ENCODE assay signal across 22 cellular contexts in the genomic region with DNA sequence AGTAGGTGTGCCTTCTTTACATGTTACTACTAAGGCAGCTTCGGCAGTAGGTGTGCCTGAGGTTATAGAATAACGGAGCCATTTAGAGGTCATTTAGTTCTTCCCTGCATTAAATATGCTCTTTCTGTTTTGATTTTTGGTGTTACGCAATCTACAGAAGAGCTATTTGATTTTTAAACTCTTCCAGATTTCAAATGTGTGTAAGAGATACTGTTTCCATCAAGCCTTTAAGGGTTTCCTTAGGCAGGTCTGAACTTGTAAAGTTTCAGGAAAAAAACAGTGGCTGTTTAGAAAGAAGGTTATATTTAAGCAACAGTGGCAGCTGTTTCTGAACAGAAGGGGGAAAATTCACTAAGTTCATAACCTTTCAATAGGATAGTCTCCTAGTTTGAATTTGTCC. TPM values are rescaled to one million over a fixed set of nuclear protein-coding genes. Genes with fewer than 3 reads are reported as not detected.
DNase-seq lines count a peak whose midpoint lies in the region; ATAC-seq, FAIRE-seq and TF ChIP-seq lines count a peak whose summit lies in the region.
"Had no signal": no experiment of that assay in that cellular context is flagged by ENCODE, and none has a peak within 500 bp of the region (broad histone marks: within the 10 kb centered on the region; RNA-seq: fewer than 3 reads in every experiment).

No MANE protein-coding gene starts in this region.

- H3K9me3 ChIP-seq in breast epithelium (no peaks in the 10 kb centered on the region), transverse colon (no peaks in the 10 kb centered on the region), kidney (ENCODE audit: control insufficient read depth in 1 of 2, low read length in 2 of 2) (no peaks in the 10 kb centered on the region), H9 (ENCODE audit: control insufficient read depth, low read depth, low read length) (no peaks in the 10 kb centered on the region)
- H3K9me3 ChIP-seq: HAP-1, ovary, stomach, tibial nerve had no signal

- no peak for FAIRE-seq in kidney (lab: Jason Lieb, UNC)

- no peaks in the 10 kb centered on the region for H3K9me3 Mint-ChIP-seq in MCF 10A (ENCODE audit: unreplicated experiment)
- no peaks in the 10 kb centered on the region for H3K9me3 Mint-ChIP-seq in H9
- H3K9me3 Mint-ChIP-seq: activated CD4-positive, alpha-beta memory T cell treated with anti-CD3 and anti-CD28 coated beads for 36 hours; naive thymus-derived CD4-positive, alpha-beta T cell had no signal

- H3K4me1 ChIP-seq in breast epithelium (no peaks in the 10 kb centered on the region), transverse colon (no peaks in the 10 kb centered on the region), kidney (ENCODE audit: control insufficient read depth in 1 of 2, insufficient read depth in 1 of 2, low read depth in 1 of 2, low read length in 2 of 2) (peaks cover 0 to 2% of the 10 kb centered on the region in 2 donors), H9 (ENCODE audit: insufficient read depth, low read length) (no peaks in the 10 kb centered on the region)
- H3K4me1 ChIP-seq: HAP-1, stomach, tibial nerve had no signal

- no peak overlapping the region for H4K5ac ChIP-seq in H9 (ENCODE audit: insufficient read length, low read depth, low read length)

- no peak overlapping the region for H3K56ac ChIP-seq in H9 (ENCODE audit: insufficient read length, low read depth, low read length)

- H2AK5ac ChIP-seq in H9 (ENCODE audit: insufficient read length, low read length): no peak overlapping the region

- no peak overlapping the region for H3K18ac ChIP-seq in H9 (ENCODE audit: insufficient read length, low read depth, low read length)

- in situ Hi-C loops in transverse colon (cut with MboI; ENCODE audit: low pct_ligation_motif_present in 1 of 4, low pct_unique_long_range_greater_than_20kb in 1 of 4, low sequenced_read_pairs in 3 of 4): no loop called here

- no peak overlapping the region for H2BK120ac ChIP-seq in H9 (ENCODE audit: low read depth, low read length, poor library complexity, severe bottlenecking)

- no peak overlapping the region for H3K4ac ChIP-seq in H9 (ENCODE audit: low read depth, low read length)

- H3K14ac ChIP-seq in H9 (ENCODE audit: insufficient read depth, low read length): no peak overlapping the region

- H3K4me1 Mint-ChIP-seq in MCF 10A (ENCODE audit: insufficient read depth, unreplicated experiment): peaks cover 12% of the 10 kb centered on the region
- peaks cover 3% of the 10 kb centered on the region in 2 experiments; a peak in 1 of 4 replicates for H3K4me1 Mint-ChIP-seq in H9
- H3K4me1 Mint-ChIP-seq: naive thymus-derived CD4-positive, alpha-beta T cell had no signal

- H3K36me3 Mint-ChIP-seq in MCF 10A (ENCODE audit: insufficient read depth, unreplicated experiment) (no peaks in the 10 kb centered on the region), H9 (ENCODE audit: insufficient read depth in 1 of 3, low read depth in 3 of 3) (peaks cover 0 to 2% (median 0%) of the 10 kb centered on the region in 3 experiments; a peak in 1 of 7 replicates)
- H3K36me3 Mint-ChIP-seq: activated CD4-positive, alpha-beta memory T cell treated with anti-CD3 and anti-CD28 coated beads for 36 hours; naive thymus-derived CD4-positive, alpha-beta T cell had no signal

- H3K23ac ChIP-seq in H9 (ENCODE audit: insufficient read length, low read depth, low read length): no peak overlapping the region

- H3K23me2 ChIP-seq in H9 (ENCODE audit: insufficient read length, low read depth, low read length, poor library complexity, severe bottlenecking): no peaks in the 10 kb centered on the region

- no peaks in the 10 kb centered on the region for H3K36me3 ChIP-seq in breast epithelium
- H3K36me3 ChIP-seq in transverse colon: no peaks in the 10 kb centered on the region
- no peaks in the 10 kb centered on the region for H3K36me3 ChIP-seq in kidney (ENCODE audit: control insufficient read depth in 1 of 2, insufficient read depth in 2 of 2, low read length in 2 of 2)
- H3K36me3 ChIP-seq: HAP-1, ovary, tibial nerve had no signal

- POLR2A ChIA-PET in MCF 10A (lab: Yijun Ruan, JAX): interaction anchor here (0.8 to 2.3 kb wide), 10 partner anchors 11 to 141 kb away, joined by 3 to 18 read pairs (median 5); a partner anchor contains a TSS

- H3K4me3 Mint-ChIP-seq in MCF 10A (ENCODE audit: unreplicated experiment): peak overlapping the region; percentile 49
- no peak overlapping the region for H3K4me3 Mint-ChIP-seq in H9
- H3K4me3 Mint-ChIP-seq: activated CD4-positive, alpha-beta memory T cell treated with anti-CD3 and anti-CD28 coated beads for 36 hours; naive thymus-derived CD4-positive, alpha-beta T cell had no signal

- TF ChIP-seq POLR2A in breast epithelium (IDR thresholded peaks at IDR 0.05): no peak
- no peak for TF ChIP-seq POLR2A in transverse colon (IDR thresholded peaks at IDR 0.05)

- no peaks in the 10 kb centered on the region for H4K20me1 ChIP-seq in H9 (ENCODE audit: control insufficient read depth, insufficient read depth, insufficient read length)

- CTCF ChIA-PET in MCF 10A (lab: Yijun Ruan, JAX): no interaction called here

- TF ChIP-seq EP300 in transverse colon (IDR thresholded peaks at IDR 0.05; ENCODE audit: low read depth): no peak

- H3K79me2 ChIP-seq in H9 (ENCODE audit: insufficient read depth, low read length): no peaks in the 10 kb centered on the region

- H4K8ac ChIP-seq in H9 (replicated peaks; ENCODE audit: insufficient read length, low read depth, low read length): no peak overlapping the region

- no peak overlapping the region for H2BK12ac ChIP-seq in H9 (ENCODE audit: insufficient read length, low read depth, low read length)

- H3K79me1 ChIP-seq in H9 (ENCODE audit: insufficient read depth, low read depth, low read length, poor library complexity, severe bottlenecking): no peaks in the 10 kb centered on the region

- no peak overlapping the region for H3K9ac ChIP-seq in kidney (ENCODE audit: low read length in 2 of 2)
- no peak overlapping the region for H3K9ac ChIP-seq in H9 (ENCODE audit: extremely low read depth, insufficient read length, low read length)
- H3K9ac ChIP-seq: BLaER1 treated with 17β-estradiol and CSF1 and Interleukin-3, amounts not matched to agents 10 nM and 100 nM had no signal

- DNase-seq in MCF 10A (ENCODE audit: unreplicated experiment) (peak; percentile 64), breast epithelium (ENCODE audit: low spot score in 2 of 2) (no peak), NCI-H2171 (lab: John Stamatoyannopoulos, UW) (peak; percentile 79), epithelial cell of prostate (ENCODE audit: low read depth, low spot score) (no peak), transverse colon (no peak), kidney (no peak), H9 (no peak)
- DNase-seq: activated CD4-positive, alpha-beta memory T cell treated with anti-CD3 and anti-CD28 coated beads for 36 hours; activated CD4-positive, CD25-positive, alpha-beta regulatory T cell; erythroblast; left colon; mesendoderm; naive thymus-derived CD4-positive, alpha-beta T cell; NCI-H2081 treated with DMSO at 0.1 percent for 48 hours; NCI-H524 treated with DMSO at 0.1 percent for 48 hours; ovary; stomach; T1000 had no signal

- H3K27ac Mint-ChIP-seq in MCF 10A (ENCODE audit: low read depth, unreplicated experiment): peak overlapping the region; percentile 81
- H3K27ac Mint-ChIP-seq in H9: no peak overlapping the region
- H3K27ac Mint-ChIP-seq: activated CD4-positive, alpha-beta memory T cell treated with anti-CD3 and anti-CD28 coated beads for 36 hours; naive thymus-derived CD4-positive, alpha-beta T cell had no signal

- no peak for ATAC-seq in GM21423 (IDR thresholded peaks at IDR 0.05; ENCODE audit: unreplicated experiment)
- ATAC-seq: left colon; naive thymus-derived CD4-positive, alpha-beta T cell had no signal

- H3K27ac ChIP-seq in breast epithelium: no peak overlapping the region
- peak overlapping the region; percentile 6 for H3K27ac ChIP-seq in epithelial cell of prostate
- H3K27ac ChIP-seq in transverse colon: no peak overlapping the region
- H3K27ac ChIP-seq in kidney (ENCODE audit: low read depth in 2 of 2, low read length in 2 of 2): no peak overlapping the region
- H3K27ac ChIP-seq in H9 (ENCODE audit: insufficient read length, low read depth, low read length): no peak overlapping the region
- H3K27ac ChIP-seq: BLaER1 treated with 17β-estradiol and CSF1 and Interleukin-3, amounts not matched to agents 10 nM and 100 nM; ovary; stomach; tibial nerve had no signal

- no peak overlapping the region for H3K4me3 ChIP-seq in breast epithelium
- H3K4me3 ChIP-seq in transverse colon: no peak overlapping the region
- H3K4me3 ChIP-seq in kidney (ENCODE audit: low read length in 2 of 2): no peak overlapping the region
- H3K4me3 ChIP-seq: BLaER1 treated with 17β-estradiol and CSF1 and Interleukin-3, amounts not matched to agents 10 nM and 100 nM; HAP-1; ovary; stomach; tibial nerve had no signal

- no peak overlapping the region for H2BK5ac ChIP-seq in H9 (ENCODE audit: insufficient read length, low read length)

- 81 to 85% methylated on average over 3 of the region's 3 CpGs for WGBS in transverse colon (ENCODE audit: low coverage in 1 of 2), 2 donors
- WGBS in H9 (ENCODE audit: extremely low coverage, insufficient read length, low lambda C conversion rate): no CpG with 5 or more reads among the region's 3 CpGs

- H2BK20ac ChIP-seq in H9 (ENCODE audit: low read depth, low read length, poor library complexity, severe bottlenecking): no peak overlapping the region

- no peak overlapping the region for H3K4me2 ChIP-seq in H9 (ENCODE audit: insufficient read depth, insufficient read length, low read length)

- intact Hi-C loops in MCF 10A (cut with micrococcal nuclease) (no loop called here), breast epithelium (cut with DNase I; ENCODE audit: low total_unique reads) (no loop called here), transverse colon (cut with DNase I; ENCODE audit: low total_unique reads) (no loop called here), kidney (cut with DNase I) (no loop called here)

- H2BK15ac ChIP-seq in H9 (ENCODE audit: low read depth, low read length): no peak overlapping the region

- no peak overlapping the region for H4K91ac ChIP-seq in H9 (ENCODE audit: insufficient read length, low read depth, low read length)

- H3T11ph ChIP-seq in H9 (ENCODE audit: low read length): no peak overlapping the region

- TF ChIP-seq CTCF in MCF 10A (IDR thresholded peaks at IDR 0.05; ENCODE audit: unreplicated experiment): no peak
- no peak for TF ChIP-seq CTCF in breast epithelium (IDR thresholded peaks at IDR 0.05)
- no peak for TF ChIP-seq CTCF in transverse colon (IDR thresholded peaks at IDR 0.05)
- TF ChIP-seq CTCF in kidney (IDR thresholded peaks at IDR 0.05; ENCODE audit: borderline replicate concordance, extremely low read depth, insufficient read depth): no peak
- TF ChIP-seq CTCF in H9 (conservative IDR thresholded peaks at IDR 0.05): no peak

- H2AFZ ChIP-seq in H9 (ENCODE audit: low read length): no peak overlapping the region

- H3K27me3 ChIP-seq in breast epithelium (no peaks in the 10 kb centered on the region), transverse colon (no peaks in the 10 kb centered on the region), H9 (ENCODE audit: insufficient read depth, low read length) (no peaks in the 10 kb centered on the region)
- H3K27me3 ChIP-seq: BLaER1 treated with 17β-estradiol and CSF1 and Interleukin-3, amounts not matched to agents 10 nM and 100 nM; ovary; stomach; tibial nerve had no signal

- H3K27me3 Mint-ChIP-seq in MCF 10A (ENCODE audit: insufficient read depth, unreplicated experiment) (no peaks in the 10 kb centered on the region), H9 (ENCODE audit: low read depth) (no peaks in the 10 kb centered on the region)

- no TSS peak for BruUV-seq in MCF 10A (replicated peaks; lab: Mats Ljungman, UMichigan)

RNA-seq across cellular contexts. Expression of a gene that starts 54.8 kb away (rescaled TPM):
- total RNA-seq in MCF 10A (2022) (8.0 and 9.3 TPM in 2 replicates), breast epithelium (10 to 100 TPM; 17.9 to 80.3 (median 46.8) TPM), transverse colon (1 to 10 TPM; 3.0 to 5.9 (median 4.7) TPM), kidney (44.2 TPM), H9 (2021) (11.4 and 12.4 TPM in 2 replicates)
- polyA plus RNA-seq in kidney (ENCODE audit: insufficient read depth, low read depth, low replicate concordance): 9.7 TPM

Comparison
In these comparisons a context has a peak if more than half of its experiments do, and no peak if none do; other contexts are left out.
1. DNase-seq: peak in MCF 10A (single experiment) and NCI-H2171 (single experiment); none in breast epithelium (0 of 2), epithelial cell of prostate (single experiment), transverse colon (single experiment), kidney (single experiment) and H9 (single experiment).